Comparison of ENCODE assay signal across 11 cellular contexts in genomic region chr10:89331487-89331886, GRCh38. TPM values are rescaled to one million over a fixed set of nuclear protein-coding genes. Genes with fewer than 3 reads are reported as not detected.
A peak's percentile ranks its signal among the peaks of the same experiment; 100 is the strongest.
DNase-seq lines count a peak whose midpoint lies in the region; ATAC-seq and TF ChIP-seq lines count a peak whose summit lies in the region.
"Not testable (repeated sequence)": the region's sequence is repeated elsewhere in the genome, so short reads cannot be mapped to it uniquely, and the experiment has no call there.
"Had no signal": no experiment of that assay in that cellular context is flagged by ENCODE, and none has a peak within 500 bp of the region (broad histone marks: within the 10 kb centered on the region; RNA-seq: fewer than 3 reads in every experiment).

No MANE protein-coding gene starts in this region.

- not testable (repeated sequence) for ATAC-seq in DND-41 (ENCODE audit: insufficient read depth, low read depth); activated T-helper 17 cell treated with anti-CD3 and anti-CD28 coated beads, Interleukin-2, amount 50 U/mL, for 72 hours (replicated peaks); central memory CD8-positive, alpha-beta T cell (replicated peaks; ENCODE audit: extremely low read depth, poor library complexity, severe bottlenecking); naive thymus-derived CD8-positive, alpha-beta T cell; stimulated activated effector memory CD8-positive, alpha-beta T cell treated with anti-CD3 and anti-CD28 coated beads, Interleukin-12 subunit alpha, Interleukin-12 subunit beta, amount 100 ng/mL, for 72 hours

- peaks cover 24% of the 10 kb centered on the region for H3K79me2 ChIP-seq in DND-41 (ENCODE audit: insufficient read depth, low read length)

- H3K27ac Mint-ChIP-seq in T-helper 1 cell treated with Interleukin-12 subunit alpha and Interleukin-12 subunit beta and Interleukin-4 antibody, amounts not matched to agents 30 μg/mL and 1 μg/mL, for 36 hours; activated T-helper 17 cell treated with anti-CD3 and anti-CD28 coated beads, Interleukin-2, amount 50 U/mL, for 72 hours; stimulated activated effector memory CD8-positive, alpha-beta T cell treated with anti-CD3 and anti-CD28 coated beads, Interleukin-12 subunit alpha, Interleukin-12 subunit beta, amount 100 ng/mL, for 72 hours: not testable (repeated sequence)
- peak overlapping the region; percentile 97 for H3K27ac Mint-ChIP-seq in central memory CD8-positive, alpha-beta T cell (ENCODE audit: low read depth)
- H3K27ac Mint-ChIP-seq in immature natural killer cell: peak overlapping the region; percentile 81 to 95 (median 91)
- peak overlapping the region in 8 of 10 donors; percentile 18 to 98 (median 91) for H3K27ac Mint-ChIP-seq in naive thymus-derived CD8-positive, alpha-beta T cell

- not testable (repeated sequence) for H3K9me3 Mint-ChIP-seq in T-helper 1 cell treated with Interleukin-12 subunit alpha and Interleukin-12 subunit beta and Interleukin-4 antibody, amounts not matched to agents 30 μg/mL and 1 μg/mL, for 36 hours; activated T-helper 17 cell treated with anti-CD3 and anti-CD28 coated beads, Interleukin-2, amount 50 U/mL, for 72 hours; central memory CD8-positive, alpha-beta T cell; immature natural killer cell; naive thymus-derived CD8-positive, alpha-beta T cell; stimulated activated effector memory CD8-positive, alpha-beta T cell treated with anti-CD3 and anti-CD28 coated beads, Interleukin-12 subunit alpha, Interleukin-12 subunit beta, amount 100 ng/mL, for 72 hours

- H3K27ac ChIP-seq in DND-41 (ENCODE audit: low read length): not testable (repeated sequence)

- peaks cover 58% of the 10 kb centered on the region for H3K4me1 Mint-ChIP-seq in T-helper 1 cell treated with Interleukin-12 subunit alpha and Interleukin-12 subunit beta and Interleukin-4 antibody, amounts not matched to agents 30 μg/mL and 1 μg/mL, for 36 hours (ENCODE audit: low read depth)
- peaks cover 41% of the 10 kb centered on the region for H3K4me1 Mint-ChIP-seq in activated T-helper 17 cell treated with anti-CD3 and anti-CD28 coated beads, Interleukin-2, amount 50 U/mL, for 72 hours
- H3K4me1 Mint-ChIP-seq in central memory CD8-positive, alpha-beta T cell: peaks cover 75% of the 10 kb centered on the region
- H3K4me1 Mint-ChIP-seq in immature natural killer cell: peaks cover 74 to 78% of the 10 kb centered on the region in 2 donors
- peaks cover 29 to 93% (median 69%) of the 10 kb centered on the region in 4 donors for H3K4me1 Mint-ChIP-seq in naive thymus-derived CD8-positive, alpha-beta T cell
- H3K4me1 Mint-ChIP-seq in stimulated activated effector memory CD8-positive, alpha-beta T cell treated with anti-CD3 and anti-CD28 coated beads, Interleukin-12 subunit alpha, Interleukin-12 subunit beta, amount 100 ng/mL, for 72 hours: peaks cover 47% of the 10 kb centered on the region

- H4K20me1 ChIP-seq in DND-41 (ENCODE audit: insufficient read depth, low read length): peaks cover 12% of the 10 kb centered on the region; the same call in 1 of the 2 replicates

- H3K4me3 ChIP-seq in DND-41 (ENCODE audit: low read depth in 1 of 2, low read length in 2 of 2): not testable (repeated sequence)

- not testable (repeated sequence) for H2AFZ ChIP-seq in DND-41 (ENCODE audit: low read depth, low read length)

- H3K4me3 Mint-ChIP-seq in T-helper 1 cell treated with Interleukin-12 subunit alpha and Interleukin-12 subunit beta and Interleukin-4 antibody, amounts not matched to agents 30 μg/mL and 1 μg/mL, for 36 hours: peak overlapping the region; percentile 80
- H3K4me3 Mint-ChIP-seq in activated T-helper 17 cell treated with anti-CD3 and anti-CD28 coated beads, Interleukin-2, amount 50 U/mL, for 72 hours: peak overlapping the region; percentile 69
- H3K4me3 Mint-ChIP-seq in central memory CD8-positive, alpha-beta T cell: peak overlapping the region; percentile 87
- peak overlapping the region; percentile 39 to 88 (median 84) for H3K4me3 Mint-ChIP-seq in immature natural killer cell
- H3K4me3 Mint-ChIP-seq in naive thymus-derived CD8-positive, alpha-beta T cell: peak overlapping the region in 9 of 10 donors; percentile 7 to 99 (median 80)
- H3K4me3 Mint-ChIP-seq in stimulated activated effector memory CD8-positive, alpha-beta T cell treated with anti-CD3 and anti-CD28 coated beads, Interleukin-12 subunit alpha, Interleukin-12 subunit beta, amount 100 ng/mL, for 72 hours: peak overlapping the region; percentile 56

- 0 out of 2 replicates have a peak overlapping the region, but pooled peaks have one; percentile 38 for H3K9ac ChIP-seq in DND-41 (ENCODE audit: low read depth, low read length)

- H3K4me2 ChIP-seq in DND-41 (ENCODE audit: insufficient read depth, low read length): peak overlapping the region; percentile 59

- H3K36me3 Mint-ChIP-seq in T-helper 1 cell treated with Interleukin-12 subunit alpha and Interleukin-12 subunit beta and Interleukin-4 antibody, amounts not matched to agents 30 μg/mL and 1 μg/mL, for 36 hours (ENCODE audit: low read depth); activated T-helper 17 cell treated with anti-CD3 and anti-CD28 coated beads, Interleukin-2, amount 50 U/mL, for 72 hours (ENCODE audit: low read depth); immature natural killer cell; naive thymus-derived CD8-positive, alpha-beta T cell; stimulated activated effector memory CD8-positive, alpha-beta T cell treated with anti-CD3 and anti-CD28 coated beads, Interleukin-12 subunit alpha, Interleukin-12 subunit beta, amount 100 ng/mL, for 72 hours: not testable (repeated sequence)
- H3K36me3 Mint-ChIP-seq in central memory CD8-positive, alpha-beta T cell (ENCODE audit: insufficient read depth): peaks cover 31% of the 10 kb centered on the region

- TF ChIP-seq CTCF in DND-41 (IDR thresholded peaks at IDR 0.05; ENCODE audit: borderline replicate concordance, extremely low read depth, low read length, poor library complexity, severe bottlenecking): not testable (repeated sequence)

- H3K27me3 Mint-ChIP-seq in T-helper 1 cell treated with Interleukin-12 subunit alpha and Interleukin-12 subunit beta and Interleukin-4 antibody, amounts not matched to agents 30 μg/mL and 1 μg/mL, for 36 hours (ENCODE audit: low read depth): peaks cover 45% of the 10 kb centered on the region
- not testable (repeated sequence) for H3K27me3 Mint-ChIP-seq in activated T-helper 17 cell treated with anti-CD3 and anti-CD28 coated beads, Interleukin-2, amount 50 U/mL, for 72 hours; central memory CD8-positive, alpha-beta T cell
- H3K27me3 Mint-ChIP-seq in immature natural killer cell (ENCODE audit: low read depth in 3 of 3): peaks cover 9 to 24% (median 13%) of the 10 kb centered on the region in 3 donors
- peaks cover 0 to 11% (median 3%) of the 10 kb centered on the region in 5 donors for H3K27me3 Mint-ChIP-seq in naive thymus-derived CD8-positive, alpha-beta T cell

- not testable (repeated sequence) for H3K36me3 ChIP-seq in DND-41 (ENCODE audit: insufficient read depth, low read length)

- H3K9me3 ChIP-seq in DND-41 (ENCODE audit: insufficient read depth, low read length, severe bottlenecking): not testable (repeated sequence)

- DNase-seq in DND-41; central memory CD8-positive, alpha-beta T cell (ENCODE audit: low spot score in 2 of 2); immature natural killer cell; naive thymus-derived CD8-positive, alpha-beta T cell; stimulated activated effector memory CD8-positive, alpha-beta T cell treated with anti-CD3 and anti-CD28 coated beads, Interleukin-12 subunit alpha, Interleukin-12 subunit beta, amount 100 ng/mL, for 72 hours (ENCODE audit: low spot score in 2 of 2): not testable (repeated sequence)

- H3K27me3 ChIP-seq in DND-41 (ENCODE audit: insufficient read depth, low read length, poor library complexity): not testable (repeated sequence)

- POLR2A ChIA-PET in naive thymus-derived CD8-positive, alpha-beta T cell (lab: Charles Lee): interaction anchor here (0.9 kb wide), 1 partner anchor 25 kb away, joined by 5 read pairs; no protein-coding TSS in a partner anchor

- peaks cover 74% of the 10 kb centered on the region for H3K4me1 ChIP-seq in DND-41 (ENCODE audit: insufficient read depth, low read length)

RNA-seq across cellular contexts. Expression of gene IFIT3, which starts 3.7 kb away (rescaled TPM):
- total RNA-seq in activated T-helper 17 cell treated with anti-CD3 and anti-CD28 coated beads, Interleukin-2, amount 50 U/mL, for 72 hours: 1 to 10 TPM; 2.5 to 4.3 TPM
- polyA plus RNA-seq in immature natural killer cell: 10 to 100 TPM in 2 of 3 donors, 1 to 10 TPM in 1; 8.2 to 23.8 (median 12.5) TPM
- under 1 TPM; 0.57 to 0.58 TPM for total RNA-seq in naive thymus-derived CD8-positive, alpha-beta T cell
- polyA plus RNA-seq in naive thymus-derived CD8-positive, alpha-beta T cell: 1 to 10 TPM; 1.0 to 3.2 (median 2.6) TPM

RNA-seq across cellular contexts. Expression of gene IFIT2, which starts 29.6 kb away (rescaled TPM):
- 1 to 10 TPM; 2.0 to 3.2 TPM for total RNA-seq in activated T-helper 17 cell treated with anti-CD3 and anti-CD28 coated beads, Interleukin-2, amount 50 U/mL, for 72 hours
- polyA plus RNA-seq in immature natural killer cell: 10 to 100 TPM; 10.3 to 20.8 (median 13.9) TPM
- 1 to 10 TPM; 5.6 to 7.0 TPM for total RNA-seq in naive thymus-derived CD8-positive, alpha-beta T cell
- polyA plus RNA-seq in naive thymus-derived CD8-positive, alpha-beta T cell: 1 to 10 TPM; 3.7 to 7.0 (median 5.7) TPM
- total RNA-seq: GM23338 had no signal

RNA-seq across cellular contexts. Expression of gene IFIT1B, which starts 46.4 kb away (rescaled TPM):
- total RNA-seq in activated T-helper 17 cell treated with anti-CD3 and anti-CD28 coated beads, Interleukin-2, amount 50 U/mL, for 72 hours: not detected
- polyA plus RNA-seq in immature natural killer cell: under 1 TPM in 1 of 3 donors, not detected in 2; 0.11 TPM
- total RNA-seq in naive thymus-derived CD8-positive, alpha-beta T cell: not detected
- not detected for polyA plus RNA-seq in naive thymus-derived CD8-positive, alpha-beta T cell
- total RNA-seq: GM23338, lung microvascular endothelial cell, prostate gland, subcutaneous adipose tissue had no signal
